Comparison of ENCODE assay signal across 1 cellular context in the genomic region with DNA sequence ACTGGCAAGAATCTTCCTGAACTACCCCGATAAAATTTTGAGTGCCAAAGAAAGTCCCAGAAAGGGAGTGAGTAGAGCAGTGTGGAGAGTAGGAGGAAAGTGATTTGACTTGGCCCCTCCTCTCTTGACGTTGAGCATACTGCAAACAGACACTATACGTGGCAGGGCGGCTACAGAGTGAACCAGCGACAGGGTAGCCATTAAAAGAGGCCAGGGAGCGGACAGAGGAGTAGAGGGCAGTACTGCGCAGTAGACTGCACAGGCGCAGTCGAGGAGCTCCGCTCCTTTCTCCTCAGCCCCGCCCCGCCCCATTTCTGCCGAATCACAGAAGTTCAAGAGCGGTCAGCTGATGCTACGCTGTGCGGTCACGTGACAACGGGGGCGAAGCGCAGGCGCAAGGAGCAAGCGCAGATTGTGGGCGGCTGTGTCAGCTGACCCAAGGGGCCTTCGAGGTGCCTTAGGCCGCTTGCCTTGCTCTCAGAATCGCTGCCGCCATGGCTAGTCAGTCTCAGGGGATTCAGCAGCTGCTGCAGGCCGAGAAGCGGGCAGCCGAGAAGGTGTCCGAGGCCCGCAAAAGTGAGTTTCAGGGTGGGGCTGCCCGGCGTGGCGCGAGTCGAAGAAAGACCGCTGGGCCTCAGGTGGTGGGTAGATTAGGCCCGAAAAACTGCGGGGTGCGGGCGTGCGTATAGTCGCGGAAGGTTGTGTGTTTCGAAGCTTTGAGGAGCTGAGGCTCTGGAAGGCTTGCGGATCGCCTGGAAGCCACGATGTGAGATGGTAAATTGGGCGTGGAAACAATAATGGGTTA.
A peak's percentile ranks its signal among the peaks of the same experiment; 100 is the strongest.
TF ChIP-seq lines count a peak whose summit lies in the region.

ATP6V1G1 (plus strand) TSS at position 425 of the 805 bp plus-strand sequence; CDS start at position 495, 70 bp downstream.

TF ChIP-seq in HEK293, 187 proteins besides CTCF, POLR2A, EP300 and RAD21 (continued from another document and continues in another):
- TF ChIP-seq ZNF791 (tag by site-specific recombination; IDR thresholded peaks at IDR 0.05) (no peak), BCL11B (tag by site-specific recombination; IDR thresholded peaks at IDR 0.05; ENCODE audit: low read depth) (no peak), ZNF555 (tag by site-specific recombination; conservative IDR thresholded peaks at IDR 0.05) (no peak), ZNF157 (tag by site-specific recombination; IDR thresholded peaks at IDR 0.05) (no peak), RBAK (tag by site-specific recombination; IDR thresholded peaks at IDR 0.05) (no peak), ZNF292 (tag by site-specific recombination; IDR thresholded peaks at IDR 0.05; ENCODE audit: borderline replicate concordance, low read depth) (no peak), ZNF843 (tag by site-specific recombination; IDR thresholded peaks at IDR 0.05) (0 out of 2 replicates have a peak, but pooled peaks have one; percentile 35), ZNF629 (tag by site-specific recombination; IDR thresholded peaks at IDR 0.05) (no peak), ZNF391 (tag by site-specific recombination; IDR thresholded peaks at IDR 0.05; ENCODE audit: borderline replicate concordance, low read depth) (no peak; the same call in 1 of the 2 replicates), YY2 (tag by site-specific recombination; IDR thresholded peaks at IDR 0.05) (peak; percentile 50; the same call in 1 of the 2 replicates), ZBTB7A (tag by site-specific recombination; IDR thresholded peaks at IDR 0.05; ENCODE audit: low read depth) (0 out of 2 replicates have a peak, but pooled peaks have one; percentile 52), ZBTB48 (tag by site-specific recombination; IDR thresholded peaks at IDR 0.05) (peak; percentile 95), ZNF354C (tag by site-specific recombination; IDR thresholded peaks at IDR 0.05; ENCODE audit: borderline replicate concordance, low read depth) (no peak), SP2 (tag by site-specific recombination; IDR thresholded peaks at IDR 0.05) (peak; percentile 79), YY1 (tag by site-specific recombination; IDR thresholded peaks at IDR 0.05) (0 out of 2 replicates have a peak, but pooled peaks have one; percentile 23), ZBTB17 (tag by site-specific recombination; IDR thresholded peaks at IDR 0.05) (peak; percentile 75), ZNF585B (tag by site-specific recombination; IDR thresholded peaks at IDR 0.05) (no peak), ZIC2 (tag by site-specific recombination; IDR thresholded peaks at IDR 0.05) (no peak), ZNF561 (tag by site-specific recombination; IDR thresholded peaks at IDR 0.05; ENCODE audit: borderline replicate concordance) (no peak), ZNF169 (tag by site-specific recombination; IDR thresholded peaks at IDR 0.05) (no peak), ZNF366 (tag by site-specific recombination; conservative IDR thresholded peaks at IDR 0.05) (no peak), ZNF155 (tag by site-specific recombination; IDR thresholded peaks at IDR 0.05) (no peak), OVOL3 (tag by site-specific recombination; IDR thresholded peaks at IDR 0.05) (no peak), ZNF623 (tag by site-specific recombination; IDR thresholded peaks at IDR 0.05) (no peak), ZNF335 (tag by site-specific recombination; conservative IDR thresholded peaks at IDR 0.05) (peak; percentile 95), ZNF660 (tag by site-specific recombination; IDR thresholded peaks at IDR 0.05) (peak; percentile 50; the same call in 1 of the 2 replicates), ZSCAN4 (tag by site-specific recombination; IDR thresholded peaks at IDR 0.05) (no peak), FEZF1 (tag by site-specific recombination; IDR thresholded peaks at IDR 0.05) (no peak), ZNF513 (tag by site-specific recombination; IDR thresholded peaks at IDR 0.05) (no peak), ZNF621 (tag by site-specific recombination; IDR thresholded peaks at IDR 0.05) (no peak), BCL6B (tag by site-specific recombination; IDR thresholded peaks at IDR 0.05) (no peak), ZBTB20 (tag by site-specific recombination; IDR thresholded peaks at IDR 0.05) (no peak), TSHZ1 (tag by site-specific recombination; IDR thresholded peaks at IDR 0.05; ENCODE audit: borderline replicate concordance) (no peak), PATZ1 (tag by site-specific recombination; IDR thresholded peaks at IDR 0.05) (no peak), ZNF140 (tag by site-specific recombination; IDR thresholded peaks at IDR 0.05) (no peak), ZNF776 (tag by site-specific recombination; IDR thresholded peaks at IDR 0.05; ENCODE audit: borderline replicate concordance) (no peak), ZXDB (tag by site-specific recombination; IDR thresholded peaks at IDR 0.05) (peak; percentile 84), ZNF214 (tag by site-specific recombination; IDR thresholded peaks at IDR 0.05; ENCODE audit: borderline replicate concordance) (no peak), ZFP69B (tag by site-specific recombination; IDR thresholded peaks at IDR 0.05) (no peak), ZBTB21 (tag by site-specific recombination; IDR thresholded peaks at IDR 0.05) (no peak), HOXD13 (CRISPR knock-in tag; IDR thresholded peaks at IDR 0.05; ENCODE audit: borderline replicate concordance) (no peak), ZNF121 (tag by site-specific recombination; IDR thresholded peaks at IDR 0.05) (no peak), ZNF146 (tag by site-specific recombination; IDR thresholded peaks at IDR 0.05) (no peak), ZBTB8A (tag by site-specific recombination; IDR thresholded peaks at IDR 0.05) (0 out of 2 replicates have a peak, but pooled peaks have one; percentile 30), ZNF521 (tag by site-specific recombination; IDR thresholded peaks at IDR 0.05) (no peak), ZNF837 (tag by site-specific recombination; IDR thresholded peaks at IDR 0.05) (no peak), ZNF416 (tag by site-specific recombination; IDR thresholded peaks at IDR 0.05) (no peak)
- TF ChIP-seq, protein P1, sequence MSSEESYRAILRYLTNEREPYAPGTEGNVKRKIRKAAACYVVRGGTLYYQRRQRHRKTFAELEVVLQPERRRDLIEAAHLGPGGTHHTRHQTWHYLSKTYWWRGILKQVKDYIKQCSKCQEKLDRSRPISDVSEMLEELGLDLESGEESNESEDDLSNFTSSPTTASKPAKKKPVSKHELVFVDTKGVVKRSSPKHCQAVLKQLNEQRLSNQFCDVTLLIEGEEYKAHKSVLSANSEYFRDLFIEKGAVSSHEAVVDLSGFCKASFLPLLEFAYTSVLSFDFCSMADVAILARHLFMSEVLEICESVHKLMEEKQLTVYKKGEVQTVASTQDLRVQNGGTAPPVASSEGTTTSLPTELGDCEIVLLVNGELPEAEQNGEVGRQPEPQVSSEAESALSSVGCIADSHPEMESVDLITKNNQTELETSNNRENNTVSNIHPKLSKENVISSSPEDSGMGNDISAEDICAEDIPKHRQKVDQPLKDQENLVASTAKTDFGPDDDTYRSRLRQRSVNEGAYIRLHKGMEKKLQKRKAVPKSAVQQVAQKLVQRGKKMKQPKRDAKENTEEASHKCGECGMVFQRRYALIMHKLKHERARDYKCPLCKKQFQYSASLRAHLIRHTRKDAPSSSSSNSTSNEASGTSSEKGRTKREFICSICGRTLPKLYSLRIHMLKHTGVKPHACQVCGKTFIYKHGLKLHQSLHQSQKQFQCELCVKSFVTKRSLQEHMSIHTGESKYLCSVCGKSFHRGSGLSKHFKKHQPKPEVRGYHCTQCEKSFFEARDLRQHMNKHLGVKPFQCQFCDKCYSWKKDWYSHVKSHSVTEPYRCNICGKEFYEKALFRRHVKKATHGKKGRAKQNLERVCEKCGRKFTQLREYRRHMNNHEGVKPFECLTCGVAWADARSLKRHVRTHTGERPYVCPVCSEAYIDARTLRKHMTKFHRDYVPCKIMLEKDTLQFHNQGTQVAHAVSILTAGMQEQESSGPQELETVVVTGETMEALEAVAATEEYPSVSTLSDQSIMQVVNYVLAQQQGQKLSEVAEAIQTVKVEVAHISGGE (tag by site-specific recombination; conservative IDR thresholded peaks at IDR 0.05; ENCODE audit: low read depth): no peak
- TF ChIP-seq, protein P2, sequence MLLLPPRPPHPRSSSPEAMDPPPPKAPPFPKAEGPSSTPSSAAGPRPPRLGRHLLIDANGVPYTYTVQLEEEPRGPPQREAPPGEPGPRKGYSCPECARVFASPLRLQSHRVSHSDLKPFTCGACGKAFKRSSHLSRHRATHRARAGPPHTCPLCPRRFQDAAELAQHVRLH (tag by site-specific recombination; IDR thresholded peaks at IDR 0.05): peak; percentile 57; the same call in 1 of the 2 replicates
- TF ChIP-seq, protein P3, sequence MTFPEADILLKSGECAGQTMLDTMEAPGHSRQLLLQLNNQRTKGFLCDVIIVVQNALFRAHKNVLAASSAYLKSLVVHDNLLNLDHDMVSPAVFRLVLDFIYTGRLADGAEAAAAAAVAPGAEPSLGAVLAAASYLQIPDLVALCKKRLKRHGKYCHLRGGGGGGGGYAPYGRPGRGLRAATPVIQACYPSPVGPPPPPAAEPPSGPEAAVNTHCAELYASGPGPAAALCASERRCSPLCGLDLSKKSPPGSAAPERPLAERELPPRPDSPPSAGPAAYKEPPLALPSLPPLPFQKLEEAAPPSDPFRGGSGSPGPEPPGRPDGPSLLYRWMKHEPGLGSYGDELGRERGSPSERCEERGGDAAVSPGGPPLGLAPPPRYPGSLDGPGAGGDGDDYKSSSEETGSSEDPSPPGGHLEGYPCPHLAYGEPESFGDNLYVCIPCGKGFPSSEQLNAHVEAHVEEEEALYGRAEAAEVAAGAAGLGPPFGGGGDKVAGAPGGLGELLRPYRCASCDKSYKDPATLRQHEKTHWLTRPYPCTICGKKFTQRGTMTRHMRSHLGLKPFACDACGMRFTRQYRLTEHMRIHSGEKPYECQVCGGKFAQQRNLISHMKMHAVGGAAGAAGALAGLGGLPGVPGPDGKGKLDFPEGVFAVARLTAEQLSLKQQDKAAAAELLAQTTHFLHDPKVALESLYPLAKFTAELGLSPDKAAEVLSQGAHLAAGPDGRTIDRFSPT (tag by site-specific recombination; IDR thresholded peaks at IDR 0.05): no peak
